Comparison of ENCODE assay signal across 33 cellular contexts in genomic region chr10:133381041-133381440, GRCh38. TPM values are rescaled to one million over a fixed set of nuclear protein-coding genes. Genes with fewer than 3 reads are reported as not detected.
DNase-seq lines count a peak whose midpoint lies in the region; ATAC-seq and TF ChIP-seq lines count a peak whose summit lies in the region.
"Had no signal": no experiment of that assay in that cellular context is flagged by ENCODE, and none has a peak within 500 bp of the region (broad histone marks: within the 10 kb centered on the region; RNA-seq: fewer than 3 reads in every experiment).

No MANE protein-coding gene starts in this region.

- peaks cover 5% of the 10 kb centered on the region for H3K4me1 Mint-ChIP-seq in central memory CD8-positive, alpha-beta T cell
- H3K4me1 Mint-ChIP-seq in endodermal cell: no peaks in the 10 kb centered on the region
- H3K4me1 Mint-ChIP-seq: WTC11 had no signal

- TF ChIP-seq POLR2A in spleen (IDR thresholded peaks at IDR 0.05): no peak

- H3K4me1 ChIP-seq in spleen (peaks cover 20 to 46% (median 40%) of the 10 kb centered on the region in 6 donors), endodermal cell (ENCODE audit: control insufficient read depth, insufficient read depth, low read length) (no peaks in the 10 kb centered on the region)

- H3K4me3 ChIP-seq in spleen (peak overlapping the region in 2 of 8 donors; percentile 14 to 38), endodermal cell (ENCODE audit: low read length) (no peak overlapping the region)
- H3K4me3 ChIP-seq: esophagus muscularis mucosa, left lung, PC-9, right lobe of liver had no signal

- no peak overlapping the region for H3K27ac Mint-ChIP-seq in central memory CD8-positive, alpha-beta T cell (ENCODE audit: low read depth)
- H3K27ac Mint-ChIP-seq in endodermal cell: no peak overlapping the region
- H3K27ac Mint-ChIP-seq: activated T-cell treated with anti-CD3 and anti-CD28 coated beads, Interleukin-2, amount 50 U/mL, for 72 hours; WTC11 had no signal

- WGBS in spleen, 5 donors: 29 to 55% (median 45%) methylated on average over 7 to 8 of the region's 8 CpGs
- 96 to 100% methylated on average over 3 to 8 of the region's 8 CpGs for WGBS in endodermal cell (ENCODE audit: insufficient coverage in 1 of 2, insufficient read length in 1 of 2), 2 experiments

- H3K27me3 ChIP-seq in spleen (replicated peaks in 1 of 7) (peaks cover 0 to 13% (median 0%) of the 10 kb centered on the region in 7 donors), endodermal cell (ENCODE audit: control insufficient read depth, insufficient read depth, low read length, poor library complexity, severe bottlenecking) (peaks cover 33% of the 10 kb centered on the region)
- H3K27me3 ChIP-seq: esophagus muscularis mucosa, right lobe of liver, tibial nerve had no signal

- no peaks in the 10 kb centered on the region for H3K9me3 Mint-ChIP-seq in central memory CD8-positive, alpha-beta T cell
- no peaks in the 10 kb centered on the region for H3K9me3 Mint-ChIP-seq in endodermal cell
- H3K9me3 Mint-ChIP-seq: activated T-cell treated with anti-CD3 and anti-CD28 coated beads, Interleukin-2, amount 50 U/mL, for 72 hours; WTC11 had no signal

- H3K36me3 ChIP-seq in spleen (peaks cover 0 to 30% (median 5%) of the 10 kb centered on the region in 6 donors), endodermal cell (ENCODE audit: control insufficient read depth, insufficient read depth, low read length) (no peaks in the 10 kb centered on the region)
- H3K36me3 ChIP-seq: left lung, right lobe of liver had no signal

- DNase-seq in CD1c-positive myeloid dendritic cell (ENCODE audit: extremely low spot score) (peak; percentile 10), KG1 (lab: John Stamatoyannopoulos, UW) (peak; percentile 17), spleen (peak; percentile 78), endodermal cell (no peak), SW480 (ENCODE audit: low spot score) (no peak), NCI-H2029 (lab: John Stamatoyannopoulos, UW) (no peak)
- no peak for DNase-seq in central memory CD8-positive, alpha-beta T cell (ENCODE audit: low spot score in 2 of 2)
- no peak for DNase-seq in central memory CD4-positive, alpha-beta T cell
- DNase-seq: activated CD4-positive, alpha-beta T cell treated with anti-CD3 and anti-CD28 coated beads, Interleukin-2, amount 50 U/mL, for 1 hour; activated naive CD4-positive, alpha-beta T cell; activated T-cell treated with anti-CD3 and anti-CD28 coated beads, Interleukin-2, amount 50 U/mL, for 72 hours; DND-41; foreskin fibroblast; Karpas-422; NCI-H1417; NCI-H2081; NCI-H226; NCI-H526 treated with DMSO at 0.1 percent for 48 hours; PC-9; right lobe of liver; Right ventricle myocardium superior; stimulated activated CD8-positive, alpha-beta memory T cell treated with anti-CD3 and anti-CD28 coated beads, Interleukin-4, amount 100 ng/mL, for 48 hours; T1000 had no signal

- H3K27ac ChIP-seq in spleen (peak overlapping the region in 3 of 8 donors; percentile 1 to 49 (median 11)), endodermal cell (ENCODE audit: low read depth, low read length) (no peak overlapping the region)
- H3K27ac ChIP-seq: esophagus muscularis mucosa, HL-60, left lung, PC-9, right lobe of liver, tibial nerve had no signal

- H3K36me3 Mint-ChIP-seq in central memory CD8-positive, alpha-beta T cell (ENCODE audit: insufficient read depth): peaks cover 10% of the 10 kb centered on the region
- H3K36me3 Mint-ChIP-seq in endodermal cell (ENCODE audit: low read depth): peaks cover 14% of the 10 kb centered on the region
- H3K36me3 Mint-ChIP-seq: WTC11 had no signal

- intact Hi-C loops in spleen (cut with DNase I; ENCODE audit: low total_unique reads): no loop called here

- H3K27me3 Mint-ChIP-seq in central memory CD8-positive, alpha-beta T cell: no peaks in the 10 kb centered on the region
- H3K27me3 Mint-ChIP-seq in endodermal cell (ENCODE audit: insufficient read depth): peaks cover 33% of the 10 kb centered on the region

- ATAC-seq in central memory CD8-positive, alpha-beta T cell (replicated peaks; ENCODE audit: extremely low read depth, poor library complexity, severe bottlenecking): no peak
- ATAC-seq: activated T-cell treated with anti-CD3 and anti-CD28 coated beads, Interleukin-2, amount 50 U/mL, for 72 hours; left lung; right lobe of liver; WTC11 had no signal

- H3K4me3 Mint-ChIP-seq in central memory CD8-positive, alpha-beta T cell: peak overlapping the region; percentile 76
- H3K4me3 Mint-ChIP-seq in endodermal cell: no peak overlapping the region
- H3K4me3 Mint-ChIP-seq: WTC11 had no signal

- TF ChIP-seq CTCF in spleen (IDR thresholded peaks at IDR 0.05 in 8 of 11, conservative IDR thresholded peaks at IDR 0.05 in 3 of 11) (no peak), endodermal cell (conservative IDR thresholded peaks at IDR 0.05) (no peak)

- no peak overlapping the region for H3K9ac ChIP-seq in endodermal cell (ENCODE audit: extremely low read depth, low read length, poor library complexity, severe bottlenecking)

- H3K9me3 ChIP-seq in spleen: no peaks in the 10 kb centered on the region
- H3K9me3 ChIP-seq in endodermal cell (ENCODE audit: control insufficient read depth, low read length): no peaks in the 10 kb centered on the region
- H3K9me3 ChIP-seq: esophagus muscularis mucosa, left lung, right lobe of liver, tibial nerve had no signal

RNA-seq across cellular contexts. Expression of gene PAOX, which starts 2.0 kb away (rescaled TPM):
- 10 to 100 TPM; 16.2 to 34.0 (median 22.8) TPM for total RNA-seq in spleen
- polyA plus RNA-seq in spleen: 10 to 100 TPM; 15.4 to 26.0 (median 19.3) TPM
- 10 to 100 TPM in 1 of 2 donors, 1 to 10 TPM in 1; 9.7 to 11.1 TPM for total RNA-seq in endodermal cell
- 5.4 TPM for polyA plus RNA-seq in endodermal cell (2013, experiment 1 of 2)
- 5.5 TPM for polyA plus RNA-seq in endodermal cell (2013, experiment 2 of 2)

RNA-seq across cellular contexts. Expression of gene ECHS1, which starts 7.9 kb away (rescaled TPM):
- 10 to 100 TPM; 29.8 to 46.2 (median 44.8) TPM for total RNA-seq in spleen
- polyA plus RNA-seq in spleen: 10 to 100 TPM; 54.8 to 81.2 (median 62.7) TPM
- total RNA-seq in endodermal cell: 100 to 1,000 TPM in 1 of 2 donors, 10 to 100 TPM in 1; 92.3 to 102 TPM
- polyA plus RNA-seq in endodermal cell (2013, experiment 1 of 2): 91.8 TPM
- 91.2 TPM for polyA plus RNA-seq in endodermal cell (2013, experiment 2 of 2)

RNA-seq across cellular contexts. Expression of gene MTG1, which starts 12.9 kb away (rescaled TPM):
- total RNA-seq in spleen (10 to 100 TPM; 35.4 to 82.9 (median 63.7) TPM), endodermal cell (10 to 100 TPM; 71.3 to 86.0 TPM)
- 100 to 1,000 TPM in 2 of 3 donors, 10 to 100 TPM in 1; 55.1 to 122 (median 101) TPM for polyA plus RNA-seq in spleen
- polyA plus RNA-seq in endodermal cell (2013, experiment 1 of 2): 46.8 TPM
- polyA plus RNA-seq in endodermal cell (2013, experiment 2 of 2): 45.4 TPM

RNA-seq across cellular contexts. Expression of gene FUOM, which starts 23.2 kb away (rescaled TPM):
- total RNA-seq in spleen (10 to 100 TPM; 25.3 to 36.5 (median 27.7) TPM), endodermal cell (10 to 100 TPM; 81.0 to 83.9 TPM)
- 10 to 100 TPM; 43.8 to 79.6 (median 47.9) TPM for polyA plus RNA-seq in spleen
- polyA plus RNA-seq in endodermal cell (2013, experiment 1 of 2): 25.6 TPM
- 26.4 TPM for polyA plus RNA-seq in endodermal cell (2013, experiment 2 of 2)

RNA-seq across cellular contexts. Expression of gene PRAP1, which starts 33.9 kb away (rescaled TPM):
- total RNA-seq in spleen (not detected), endodermal cell (not detected)
- not detected for polyA plus RNA-seq in spleen
- polyA plus RNA-seq in endodermal cell (2013, experiment 1 of 2): not detected
- not detected for polyA plus RNA-seq in endodermal cell (2013, experiment 2 of 2)
- total RNA-seq: activated T-cell treated with anti-CD3 and anti-CD28 coated beads, Interleukin-2, amount 50 U/mL, for 72 hours; cardiac septum; esophagus muscularis mucosa; H1; left lung; myocyte; PC-9; posterior vena cava; Right ventricle myocardium superior had no signal
- polyA plus RNA-seq: BJ had no signal

Comparison
In these comparisons a context has a peak if more than half of its experiments do, and no peak if none do; other contexts are left out.
1. DNase-seq: peak in CD1c-positive myeloid dendritic cell (single experiment), KG1 (single experiment) and spleen (single experiment); none in central memory CD8-positive, alpha-beta T cell (0 of 2), endodermal cell (single experiment), SW480 (single experiment), central memory CD4-positive, alpha-beta T cell (single experiment) and NCI-H2029 (single experiment).